ENCODE assay signal across 19 cellular contexts in genomic region chr10:26642896-26643653, GRCh38.
"Had no signal": no experiment of that assay in that cellular context is flagged by ENCODE, and none has a peak within 500 bp of the region (broad histone marks: within the 10 kb centered on the region; RNA-seq: fewer than 3 reads in every experiment).

No MANE protein-coding gene starts in this region.

- H3K9ac ChIP-seq: parathyroid adenoma had no signal

- H3K4me3 Mint-ChIP-seq: activated CD8-positive, alpha-beta T cell treated with anti-CD3 and anti-CD28 coated beads for 36 hours; activated naive CD4-positive, alpha-beta T cell treated with anti-CD3 and anti-CD28 coated beads, Interleukin-2, amount 50 U/mL, for 24 hours; activated T-cell treated with anti-CD3 and anti-CD28 coated beads, Interleukin-2, amount 50 U/mL, for 4 hours; naive thymus-derived CD8-positive, alpha-beta T cell; stimulated activated memory B cell treated with anti-CD40 and anti-IgM and Interleukin-4, amounts not matched to agents 10 μg/mL and 1 μg/mL and 100 μg/mL, for 72 hours had no signal

- DNase-seq: activated CD4-positive, alpha-beta T cell treated with anti-CD3 and anti-CD28 coated beads for 48 hours; activated CD8-positive, alpha-beta T cell treated with anti-CD3 and anti-CD28 coated beads for 36 hours; activated effector memory CD4-positive, alpha-beta T cell treated with anti-CD3 and anti-CD28 coated beads, Interleukin-2, amount 50 U/mL, for 16 hours; activated T-cell treated with anti-CD3 and anti-CD28 coated beads, Interleukin-2, amount 50 U/mL, for 4 hours; dorsolateral prefrontal cortex; mammary epithelial cell; mucosa of descending colon; naive thymus-derived CD8-positive, alpha-beta T cell; stimulated activated CD4-positive, alpha-beta T cell treated with anti-CD3 and anti-CD28 coated beads, Interleukin-12 subunit alpha, Interleukin-12 subunit beta, amount 100 ng/mL, for 4 hours; tibial artery; uterus had no signal

- H3K4me1 Mint-ChIP-seq: stimulated activated memory B cell treated with anti-CD40 and anti-IgM and Interleukin-4, amounts not matched to agents 10 μg/mL and 1 μg/mL and 100 μg/mL, for 72 hours had no signal

- H3K9me3 ChIP-seq: adrenal gland, mucosa of descending colon, neutrophil, uterus had no signal

- ATAC-seq: activated CD8-positive, alpha-beta T cell treated with anti-CD3 and anti-CD28 coated beads for 36 hours; activated T-cell treated with anti-CD3 and anti-CD28 coated beads, Interleukin-2, amount 50 U/mL, for 4 hours; esophagus mucosa; left lobe of liver; mucosa of descending colon; stimulated activated memory B cell treated with anti-CD40 and anti-IgM and Interleukin-4, amounts not matched to agents 10 μg/mL and 1 μg/mL and 100 μg/mL, for 72 hours had no signal

- H3K79me2 ChIP-seq: parathyroid adenoma had no signal

- H3K9me3 Mint-ChIP-seq: activated CD8-positive, alpha-beta T cell treated with anti-CD3 and anti-CD28 coated beads for 36 hours; activated naive CD4-positive, alpha-beta T cell treated with anti-CD3 and anti-CD28 coated beads, Interleukin-2, amount 50 U/mL, for 24 hours; activated T-cell treated with anti-CD3 and anti-CD28 coated beads, Interleukin-2, amount 50 U/mL, for 4 hours; naive thymus-derived CD8-positive, alpha-beta T cell; stimulated activated memory B cell treated with anti-CD40 and anti-IgM and Interleukin-4, amounts not matched to agents 10 μg/mL and 1 μg/mL and 100 μg/mL, for 72 hours had no signal

- H3K27me3 ChIP-seq: adrenal gland, cardiac muscle cell, dorsolateral prefrontal cortex, neutrophil, tibial artery, uterus had no signal

- H3K27me3 Mint-ChIP-seq: activated CD8-positive, alpha-beta T cell treated with anti-CD3 and anti-CD28 coated beads for 36 hours; activated naive CD4-positive, alpha-beta T cell treated with anti-CD3 and anti-CD28 coated beads, Interleukin-2, amount 50 U/mL, for 24 hours; naive thymus-derived CD8-positive, alpha-beta T cell had no signal

- H3K36me3 Mint-ChIP-seq: activated naive CD4-positive, alpha-beta T cell treated with anti-CD3 and anti-CD28 coated beads, Interleukin-2, amount 50 U/mL, for 24 hours; naive thymus-derived CD8-positive, alpha-beta T cell; stimulated activated memory B cell treated with anti-CD40 and anti-IgM and Interleukin-4, amounts not matched to agents 10 μg/mL and 1 μg/mL and 100 μg/mL, for 72 hours had no signal

- H3K4me1 ChIP-seq: adrenal gland, parathyroid adenoma, tibial artery, uterus had no signal

- H3K4me3 ChIP-seq: adrenal gland, cardiac muscle cell, dorsolateral prefrontal cortex, mucosa of descending colon, tibial artery, uterus had no signal

- H3K27ac Mint-ChIP-seq: activated CD8-positive, alpha-beta T cell treated with anti-CD3 and anti-CD28 coated beads for 36 hours; activated naive CD4-positive, alpha-beta T cell treated with anti-CD3 and anti-CD28 coated beads, Interleukin-2, amount 50 U/mL, for 24 hours; naive thymus-derived CD8-positive, alpha-beta T cell; stimulated activated memory B cell treated with anti-CD40 and anti-IgM and Interleukin-4, amounts not matched to agents 10 μg/mL and 1 μg/mL and 100 μg/mL, for 72 hours had no signal

- H2AFZ ChIP-seq: parathyroid adenoma had no signal

- H3K36me3 ChIP-seq: adrenal gland, cardiac muscle cell, neutrophil, tibial artery, uterus had no signal

- H3K27ac ChIP-seq: adrenal gland, cardiac muscle cell, dorsolateral prefrontal cortex, neutrophil, parathyroid adenoma, tibial artery, uterus had no signal
